Comparison of ENCODE assay signal across 1 cellular context in the genomic region with DNA sequence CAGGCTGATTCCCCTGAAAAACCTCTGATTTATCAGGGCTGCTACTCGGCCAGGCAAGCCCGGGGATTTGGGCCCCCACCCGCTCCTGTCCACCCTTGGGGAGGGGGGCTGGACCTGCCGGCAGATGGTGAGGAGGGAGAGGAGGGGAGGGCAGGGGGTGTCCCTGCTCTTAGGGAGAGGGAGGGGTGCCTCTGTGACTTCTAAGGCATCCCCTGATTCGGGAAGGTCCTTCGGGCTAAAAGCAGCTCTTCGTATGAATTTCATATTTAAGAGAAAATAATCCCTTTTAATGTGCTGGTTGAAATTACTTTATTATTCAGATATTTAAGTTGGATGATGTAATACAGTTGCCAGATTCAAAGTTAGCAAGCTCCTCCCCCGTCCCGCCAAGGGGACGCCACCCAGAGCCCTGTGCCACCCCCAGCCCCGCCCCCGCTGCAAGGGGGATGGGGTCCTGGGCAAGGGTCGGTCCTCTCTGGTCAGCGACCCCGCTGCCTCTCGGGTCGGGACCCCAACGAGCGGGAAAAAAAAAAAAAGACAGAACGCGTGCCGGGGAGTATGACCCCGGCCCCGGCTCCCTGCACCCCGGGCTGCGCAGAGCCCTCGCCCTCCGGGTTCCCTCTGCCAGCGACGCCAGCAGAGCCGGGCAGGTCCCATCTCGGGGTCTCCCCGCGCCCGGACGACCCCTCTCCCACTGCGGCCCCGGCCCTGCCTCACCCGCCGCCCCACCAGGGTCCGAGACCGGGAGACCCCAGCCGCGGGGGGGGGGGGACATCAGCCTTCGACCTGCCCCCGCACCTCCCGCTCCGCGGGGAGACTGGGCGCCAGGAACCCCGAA.
A peak's percentile ranks its signal among the peaks of the same experiment; 100 is the strongest.
TF ChIP-seq lines count a peak whose summit lies in the region.

No MANE protein-coding gene starts in this region.

TF ChIP-seq in HEK293, 187 proteins besides CTCF, POLR2A, EP300 and RAD21 (continued from another document):
- TF ChIP-seq EGR2 (tag by site-specific recombination; IDR thresholded peaks at IDR 0.05; ENCODE audit: low read depth) (no peak), KLF1 (tag by site-specific recombination; IDR thresholded peaks at IDR 0.05) (peak; percentile 32; the same call in 1 of the 2 replicates), ZNF549 (tag by site-specific recombination; IDR thresholded peaks at IDR 0.05) (no peak), ZNF626 (tag by site-specific recombination; IDR thresholded peaks at IDR 0.05) (no peak), ZNF514 (tag by site-specific recombination; IDR thresholded peaks at IDR 0.05) (no peak), ZNF473 (tag by site-specific recombination; IDR thresholded peaks at IDR 0.05) (no peak), KLF10 (tag by site-specific recombination; IDR thresholded peaks at IDR 0.05) (no peak), ZFHX2 (tag by site-specific recombination; conservative IDR thresholded peaks at IDR 0.05) (peak; percentile 44; the same call in 1 of the 2 replicates), ZFP69B (tag by site-specific recombination; IDR thresholded peaks at IDR 0.05) (no peak), ZNF175 (tag by site-specific recombination; IDR thresholded peaks at IDR 0.05) (no peak), PRDM2 (tag by site-specific recombination; IDR thresholded peaks at IDR 0.05; ENCODE audit: borderline replicate concordance) (no peak), KLF17 (tag by site-specific recombination; IDR thresholded peaks at IDR 0.05) (no peak), ZNF37A (tag by site-specific recombination; IDR thresholded peaks at IDR 0.05) (no peak), ZNF341 (tag by site-specific recombination; IDR thresholded peaks at IDR 0.05; ENCODE audit: low read depth) (no peak), ZNF548 (tag by site-specific recombination; IDR thresholded peaks at IDR 0.05) (no peak), ATF2 (tag by site-specific recombination; IDR thresholded peaks at IDR 0.05; ENCODE audit: low read depth) (0 out of 2 replicates have a peak, but pooled peaks have one; percentile 21)
